Comparison of ENCODE assay signal across 14 cellular contexts in the genomic region with DNA sequence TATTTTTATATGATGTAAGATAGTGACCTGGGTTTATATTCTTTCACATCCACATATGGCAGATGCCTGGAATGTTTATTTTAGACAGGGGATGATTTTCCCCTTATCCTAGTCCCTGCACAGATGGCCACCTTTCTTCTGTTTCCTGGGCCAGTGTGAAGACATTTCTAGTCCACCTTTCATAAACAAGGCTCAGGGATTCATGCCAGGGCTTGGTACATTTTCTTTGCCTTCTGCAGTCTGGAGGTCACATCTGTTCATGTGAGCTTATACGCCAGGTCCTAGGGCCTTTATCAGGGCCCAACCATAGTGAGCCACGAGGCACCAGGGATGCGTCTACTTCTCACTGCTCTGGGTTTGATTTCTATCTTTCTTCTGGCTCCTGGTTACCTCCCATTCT. TPM values are rescaled to one million over a fixed set of nuclear protein-coding genes. Genes with fewer than 3 reads are reported as not detected.
DNase-seq lines count a peak whose midpoint lies in the region.
"Had no signal": no experiment of that assay in that cellular context is flagged by ENCODE, and none has a peak within 500 bp of the region (broad histone marks: within the 10 kb centered on the region; RNA-seq: fewer than 3 reads in every experiment).

No MANE protein-coding gene starts in this region.

- intact Hi-C loops in posterior vena cava (cut with DNase I): loop anchor here (5.0 to 10.0 kb wide), 2 partner anchors 338 to 415 kb away; no protein-coding TSS in a partner anchor

- peak; percentile 73 for DNase-seq in DMS 273 treated with DMSO at 0.1 percent for 48 hours (lab: John Stamatoyannopoulos, UW)
- peak; percentile 59 to 89 for DNase-seq in NCI-H524 (lab: John Stamatoyannopoulos, UW)
- peak; percentile 47 for DNase-seq in NCI-H82 treated with DMSO at 0.1 percent for 48 hours (lab: John Stamatoyannopoulos, UW; ENCODE audit: unreplicated experiment)
- no peak for DNase-seq in SHP77 (lab: John Stamatoyannopoulos, UW)
- DNase-seq in hypothalamus (lab: John Stamatoyannopoulos, UW): no peak
- DNase-seq in stimulated activated naive CD4-positive, alpha-beta T cell treated with Interleukin-2 at 50 U/mL for 16 hours (lab: John Stamatoyannopoulos, UW): no peak
- no peak for DNase-seq in posterior vena cava (ENCODE audit: low spot score)
- DNase-seq: 8988T; Calu3; CD8-positive, alpha-beta T cell; GDM1; HCEC 1CT had no signal

RNA-seq across cellular contexts. Expression of gene ERVFRD-1, which starts 38.0 kb away (rescaled TPM):
- total RNA-seq in posterior vena cava: under 1 TPM; 0.05 to 0.14 TPM
- total RNA-seq: Calu3; CD8-positive, alpha-beta T cell; GM23338; HT1080 had no signal

RNA-seq across cellular contexts. Expression of gene SMIM13, which starts 55.9 kb away (rescaled TPM):
- total RNA-seq in posterior vena cava: 10 to 100 TPM in 1 of 2 donors, 1 to 10 TPM in 1; 9.2 to 11.8 TPM

Comparison
In these comparisons a context has a peak if more than half of its experiments do, and no peak if none do; other contexts are left out.
1. DNase-seq: peak in DMS 273 treated with DMSO at 0.1 percent for 48 hours (single experiment), NCI-H524 (2 of 2) and NCI-H82 treated with DMSO at 0.1 percent for 48 hours (single experiment); none in SHP77 (0 of 2), hypothalamus (0 of 51), stimulated activated naive CD4-positive, alpha-beta T cell treated with Interleukin-2 at 50 U/mL for 16 hours (single experiment) and posterior vena cava (single experiment).